8 cellular contexts compared by ENCODE assay signal in genomic region chr3:16309558-16309957, GRCh38. TPM values are rescaled to one million over a fixed set of nuclear protein-coding genes. Genes with fewer than 3 reads are reported as not detected.
DNase-seq lines count a peak whose midpoint lies in the region; ATAC-seq, FAIRE-seq and TF ChIP-seq lines count a peak whose summit lies in the region.

No MANE protein-coding gene starts in this region.

- no peak overlapping the region for H2AFZ ChIP-seq in keratinocyte (ENCODE audit: control insufficient read depth, low read length)

- peak overlapping the region; percentile 25 for H3K4me2 ChIP-seq in keratinocyte (ENCODE audit: control insufficient read depth, extremely low read depth, insufficient read depth, low read depth, low read length)

- dilution Hi-C loops in keratinocyte (cut with MboI; ENCODE audit: extremely low pct_ligation_motif_present, low sequenced_read_pairs), result no loop called here

- H3K27ac ChIP-seq in keratinocyte (ENCODE audit: control insufficient read depth, insufficient read depth, low read length), result no peak overlapping the region

- no peak overlapping the region for H3K4me3 ChIP-seq in keratinocyte (ENCODE audit: control insufficient read depth in 2 of 3, extremely low read depth in 1 of 3, insufficient read depth in 2 of 3, low read depth in 1 of 3, low read length in 3 of 3)

- no peaks in the 10 kb centered on the region for H3K9me3 ChIP-seq in keratinocyte (ENCODE audit: control insufficient read depth, low read depth, low read length)

- H4K20me1 ChIP-seq in keratinocyte (ENCODE audit: control insufficient read depth, extremely low read depth, insufficient read depth, low read length), result no peaks in the 10 kb centered on the region

- H3K79me2 ChIP-seq in keratinocyte (ENCODE audit: control insufficient read depth, insufficient read depth, low read length), result no peaks in the 10 kb centered on the region

- H3K27me3 ChIP-seq in keratinocyte (ENCODE audit: control insufficient read depth, extremely low read depth, insufficient read depth, low read length), result no peaks in the 10 kb centered on the region

- peak; percentile 5 for FAIRE-seq in keratinocyte (lab: Jason Lieb, UNC)

- no peaks in the 10 kb centered on the region for H3K9me1 ChIP-seq in keratinocyte (ENCODE audit: control insufficient read depth, extremely low read depth, insufficient read depth, low read length)

- H3K9ac ChIP-seq in keratinocyte (ENCODE audit: control insufficient read depth, extremely low read depth, insufficient read depth, low read length), result no peak overlapping the region

- TF ChIP-seq CTCF in keratinocyte (optimal IDR thresholded peaks at IDR 0.05 in 1 of 3, IDR thresholded peaks at IDR 0.05 in 1 of 3, conservative IDR thresholded peaks at IDR 0.05 in 1 of 3; ENCODE audit: extremely low read depth in 1 of 3, insufficient read depth in 2 of 3, low read length in 3 of 3), result no peak

- H3K36me3 ChIP-seq in keratinocyte (ENCODE audit: control insufficient read depth in 2 of 2, extremely low read depth in 1 of 2, insufficient read depth in 2 of 2, low read length in 2 of 2), result peaks cover 6 to 8% of the 10 kb centered on the region in 2 experiments

- H3K4me1 ChIP-seq in keratinocyte (ENCODE audit: control insufficient read depth, extremely low read depth, insufficient read depth, low read length), result peaks cover 11% of the 10 kb centered on the region

- peak; percentile 88 for ATAC-seq in GM21447 (IDR thresholded peaks at IDR 0.05; ENCODE audit: unreplicated experiment)
- ATAC-seq in HG03565 (IDR thresholded peaks at IDR 0.05; ENCODE audit: unreplicated experiment), result peak; percentile 87

- DNase-seq in EH (ENCODE audit: low read depth) (peak; percentile 49), keratinocyte (ENCODE audit: low read depth, low spot score) (no peak), Ammon's horn (ENCODE audit: low spot score) (no peak), hypothalamus (lab: John Stamatoyannopoulos, UW) (no peak), NCI-H187 (lab: John Stamatoyannopoulos, UW) (no peak)
- DNase-seq in activated CD4-positive, alpha-beta T cell treated with anti-CD3 and anti-CD28 coated beads for 4 hours, result peak; percentile 62

RNA-seq across cellular contexts. Expression of gene OXNAD1, which starts 44.5 kb away (rescaled TPM):
- polyA plus RNA-seq in keratinocyte, result 11.8 to 15.2 TPM (median 13.0 TPM) in 3 replicates
- polyA plus RNA-seq in keratinocyte (2011; ENCODE audit: low read depth), result 5.4 TPM
- 10.8 and 12.8 TPM in 2 replicates for polyA plus RNA-seq in keratinocyte (2011; cell fraction: cytosol; rRNA removed)
- 10.4 and 13.0 TPM in 2 replicates for polyA plus RNA-seq in keratinocyte (2011; cell fraction: nucleus; rRNA removed)
- 9.6 TPM in 2 replicates for polyA plus RNA-seq in keratinocyte (2012; ENCODE audit: low replicate concordance)
- 7.9 to 16.0 TPM (median 13.3 TPM) in 3 replicates for polyA minus RNA-seq in keratinocyte
- 10.2 TPM for polyA minus RNA-seq in keratinocyte (2011; cell fraction: cytosol; rRNA and poly(A)+ RNA removed)
- polyA minus RNA-seq in keratinocyte (2011; cell fraction: nucleus; rRNA and poly(A)+ RNA removed), result 6.4 and 11.9 TPM in 2 replicates

RNA-seq across cellular contexts. Expression of gene DPH3, which starts 44.8 kb away (rescaled TPM):
- polyA plus RNA-seq in keratinocyte, result 17.4 to 36.7 TPM (median 23.4 TPM) in 3 replicates
- polyA plus RNA-seq in keratinocyte (2011; ENCODE audit: low read depth), result 11.6 TPM
- polyA plus RNA-seq in keratinocyte (2011; cell fraction: cytosol; rRNA removed), result 17.2 and 38.1 TPM in 2 replicates
- polyA plus RNA-seq in keratinocyte (2011; cell fraction: nucleus; rRNA removed), result 5.2 and 7.8 TPM in 2 replicates
- 26.0 and 33.8 TPM in 2 replicates for polyA plus RNA-seq in keratinocyte (2012; ENCODE audit: low replicate concordance)
- polyA minus RNA-seq in keratinocyte, result 6.3 to 13.6 TPM (median 12.1 TPM) in 3 replicates
- polyA minus RNA-seq in keratinocyte (2011; cell fraction: cytosol; rRNA and poly(A)+ RNA removed), result 21.5 TPM
- polyA minus RNA-seq in keratinocyte (2011; cell fraction: nucleus; rRNA and poly(A)+ RNA removed), result 2.8 and 4.3 TPM in 2 replicates

Comparison
In these comparisons a context has a peak if more than half of its experiments do, and no peak if none do; other contexts are left out.
1. DNase-seq: peak in EH (single experiment) and activated CD4-positive, alpha-beta T cell treated with anti-CD3 and anti-CD28 coated beads for 4 hours (2 of 2); none in keratinocyte (single experiment), Ammon's horn (single experiment), hypothalamus (0 of 51) and NCI-H187 (0 of 2).